20 cellular contexts compared by ENCODE assay signal in the genomic region with DNA sequence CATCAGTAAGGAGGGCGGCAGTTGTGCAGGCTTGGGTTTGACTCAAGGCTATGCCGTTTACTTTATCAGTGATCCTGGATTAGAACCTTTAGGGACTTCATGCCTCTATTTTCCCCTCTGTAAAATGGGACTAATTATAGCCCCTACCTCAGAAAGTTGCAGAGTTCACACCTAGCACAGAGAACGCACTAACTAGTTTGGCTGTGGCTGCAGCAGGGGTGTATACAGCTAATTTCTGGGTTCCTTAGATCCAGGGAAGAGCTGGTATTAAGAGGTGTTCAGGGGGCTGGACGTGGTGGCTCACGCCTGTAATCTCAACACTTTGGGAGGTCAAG.
DNase-seq lines count a peak whose midpoint lies in the region; ATAC-seq and TF ChIP-seq lines count a peak whose summit lies in the region.
"Had no signal": no experiment of that assay in that cellular context is flagged by ENCODE, and none has a peak within 500 bp of the region (broad histone marks: within the 10 kb centered on the region; RNA-seq: fewer than 3 reads in every experiment).

No MANE protein-coding gene starts in this region.

- ATAC-seq in GM19395 (IDR thresholded peaks at IDR 0.05; ENCODE audit: unreplicated experiment), result no peak
- ATAC-seq: sciatic nerve had no signal

- H3K9me3 Mint-ChIP-seq in activated CD4-positive, alpha-beta T cell treated with anti-CD3 and anti-CD28 coated beads, Interleukin-2, amount 10 ng/mL, durations not matched to agents 24 days and 14 days, result no peaks in the 10 kb centered on the region
- no peaks in the 10 kb centered on the region for H3K9me3 Mint-ChIP-seq in activated naive CD8-positive, alpha-beta T cell treated with anti-CD3 and anti-CD28 coated beads for 36 hours
- H3K9me3 Mint-ChIP-seq in endothelial cell (ENCODE audit: unreplicated experiment), result no peaks in the 10 kb centered on the region
- H3K9me3 Mint-ChIP-seq: CD8-positive, alpha-beta T cell had no signal

- H3K27ac Mint-ChIP-seq in activated CD4-positive, alpha-beta T cell treated with anti-CD3 and anti-CD28 coated beads, Interleukin-2, amount 10 ng/mL, durations not matched to agents 24 days and 14 days, result peak overlapping the region; percentile 97
- peak overlapping the region; percentile 56 for H3K27ac Mint-ChIP-seq in activated naive CD8-positive, alpha-beta T cell treated with anti-CD3 and anti-CD28 coated beads for 36 hours
- no peak overlapping the region for H3K27ac Mint-ChIP-seq in endothelial cell (ENCODE audit: unreplicated experiment)
- H3K27ac Mint-ChIP-seq: CD8-positive, alpha-beta T cell; progenitor cell of endocrine pancreas had no signal

- no peaks in the 10 kb centered on the region for H3K27me3 Mint-ChIP-seq in activated CD4-positive, alpha-beta T cell treated with anti-CD3 and anti-CD28 coated beads, Interleukin-2, amount 10 ng/mL, durations not matched to agents 24 days and 14 days
- no peaks in the 10 kb centered on the region for H3K27me3 Mint-ChIP-seq in activated naive CD8-positive, alpha-beta T cell treated with anti-CD3 and anti-CD28 coated beads for 36 hours
- H3K27me3 Mint-ChIP-seq in endothelial cell (ENCODE audit: unreplicated experiment), result peaks cover 4% of the 10 kb centered on the region
- H3K27me3 Mint-ChIP-seq: progenitor cell of endocrine pancreas had no signal

- DNase-seq in activated CD4-positive, alpha-beta T cell treated with anti-CD3 and anti-CD28 coated beads, Interleukin-2, amount 10 ng/mL, durations not matched to agents 24 days and 14 days, result no peak
- no peak for DNase-seq in activated CD4-positive, alpha-beta T cell treated with anti-CD3 and anti-CD28 coated beads for 1 hour
- peak; percentile 8 for DNase-seq in stimulated activated CD4-positive, alpha-beta T cell treated with anti-CD3 and anti-CD28 coated beads, Interleukin-4, amount 100 ng/mL, for 1 hour
- no peak for DNase-seq in stimulated activated CD4-positive, alpha-beta T cell treated with anti-CD3 and anti-CD28 coated beads, Interleukin-2, amount 100 ng/mL, for 48 hours
- no peak for DNase-seq in activated naive CD8-positive, alpha-beta T cell treated with anti-CD3 and anti-CD28 coated beads for 36 hours
- DNase-seq in GM19240 (ENCODE audit: insufficient read length, low spot score) (no peak), endothelial cell (ENCODE audit: low spot score) (no peak)
- DNase-seq: AML-193; amniotic stem cell; CD8-positive, alpha-beta T cell; DMS 273 treated with DMSO at 0.1 percent for 48 hours; EL; left ventricle myocardium inferior; NCI-H1417 treated with DMSO at 0.1 percent for 48 hours; NCI-H2107; NCI-H774; stimulated activated CD4-positive, alpha-beta T cell treated with anti-CD3 and anti-CD28 coated beads, Interleukin-12 subunit alpha, Interleukin-12 subunit beta, amount 100 ng/mL, for 4 hours had no signal

- intact Hi-C loops in activated CD4-positive, alpha-beta T cell treated with anti-CD3 and anti-CD28 coated beads, Interleukin-2, amount 10 ng/mL, durations not matched to agents 24 days and 14 days (cut with micrococcal nuclease), result loop anchor here (5.0 to 10.0 kb wide), 2 partner anchors 36 to 952 kb away; a partner anchor contains a TSS

- peaks cover 92% of the 10 kb centered on the region for H3K4me1 Mint-ChIP-seq in activated CD4-positive, alpha-beta T cell treated with anti-CD3 and anti-CD28 coated beads, Interleukin-2, amount 10 ng/mL, durations not matched to agents 24 days and 14 days
- peaks cover 48% of the 10 kb centered on the region for H3K4me1 Mint-ChIP-seq in activated naive CD8-positive, alpha-beta T cell treated with anti-CD3 and anti-CD28 coated beads for 36 hours
- no peaks in the 10 kb centered on the region for H3K4me1 Mint-ChIP-seq in endothelial cell (ENCODE audit: unreplicated experiment)

- H3K4me3 Mint-ChIP-seq in activated CD4-positive, alpha-beta T cell treated with anti-CD3 and anti-CD28 coated beads, Interleukin-2, amount 10 ng/mL, durations not matched to agents 24 days and 14 days, result peak overlapping the region; percentile 75
- H3K4me3 Mint-ChIP-seq in activated naive CD8-positive, alpha-beta T cell treated with anti-CD3 and anti-CD28 coated beads for 36 hours, result no peak overlapping the region
- no peak overlapping the region for H3K4me3 Mint-ChIP-seq in endothelial cell (ENCODE audit: unreplicated experiment)
- H3K4me3 Mint-ChIP-seq: CD8-positive, alpha-beta T cell had no signal

- H3K36me3 Mint-ChIP-seq in activated CD4-positive, alpha-beta T cell treated with anti-CD3 and anti-CD28 coated beads, Interleukin-2, amount 10 ng/mL, durations not matched to agents 24 days and 14 days (ENCODE audit: low read depth), result peaks cover 10% of the 10 kb centered on the region
- H3K36me3 Mint-ChIP-seq in activated naive CD8-positive, alpha-beta T cell treated with anti-CD3 and anti-CD28 coated beads for 36 hours, result no peaks in the 10 kb centered on the region
- H3K36me3 Mint-ChIP-seq in endothelial cell (ENCODE audit: low read depth, unreplicated experiment), result no peaks in the 10 kb centered on the region
- H3K36me3 Mint-ChIP-seq: CD8-positive, alpha-beta T cell had no signal

- no peak for TF ChIP-seq CTCF in endothelial cell (IDR thresholded peaks at IDR 0.05; ENCODE audit: unreplicated experiment)
